ENCODE assay signal across 12 cellular contexts in genomic region chr9:135886147-135886981, GRCh38. TPM values are rescaled to one million over a fixed set of nuclear protein-coding genes. Genes with fewer than 3 reads are reported as not detected.
DNase-seq lines count a peak whose midpoint lies in the region; ATAC-seq and TF ChIP-seq lines count a peak whose summit lies in the region.
"Had no signal": no experiment of that assay in that cellular context is flagged by ENCODE, and none has a peak within 500 bp of the region (broad histone marks: within the 10 kb centered on the region; RNA-seq: fewer than 3 reads in every experiment).

No MANE protein-coding gene starts in this region.

- CTCF ChIA-PET in SK-N-SH (lab: Yijun Ruan, JAX): interaction anchor here (1.1 to 2.2 kb wide), 3 partner anchors 13 to 283 kb away, joined by 4 to 5 read pairs (median 5); no protein-coding TSS in a partner anchor

- ATAC-seq in SK-N-SH treated with all-trans-retinoic acid at 6 μM for 48 hours: no peak
- peak; percentile 40 for ATAC-seq in T-helper 17 cell
- no peak for ATAC-seq in effector memory CD8-positive, alpha-beta T cell (replicated peaks)
- no peak for ATAC-seq in HG03135 (IDR thresholded peaks at IDR 0.05; ENCODE audit: unreplicated experiment)
- ATAC-seq in GM21619 (IDR thresholded peaks at IDR 0.05; ENCODE audit: unreplicated experiment): no peak
- ATAC-seq: HCT116 had no signal

- H3K4me1 Mint-ChIP-seq in T-helper 17 cell (peaks cover 59% of the 10 kb centered on the region), osteocyte (ENCODE audit: unreplicated experiment) (peaks cover 55% of the 10 kb centered on the region)
- peaks cover 64 to 71% of the 10 kb centered on the region in 2 donors for H3K4me1 Mint-ChIP-seq in effector memory CD8-positive, alpha-beta T cell (ENCODE audit: low read depth in 2 of 2)

- WGBS in SK-N-SH (ENCODE audit: low lambda C conversion rate): 95% methylated on average over 21 of the region's 21 CpGs

- DNase-seq in SK-N-SH (no peak), T-helper 17 cell (no peak), osteocyte (ENCODE audit: extremely low spot score, unreplicated experiment) (no peak)
- DNase-seq in effector memory CD8-positive, alpha-beta T cell: no peak
- no peak for DNase-seq in activated CD4-positive, CD25-positive, alpha-beta regulatory T cell treated with anti-CD3 and anti-CD28 coated beads, Interleukin-2, amount 50 U/mL, for 72 hours
- DNase-seq: NCI-H748 treated with DMSO at 0.1 percent for 48 hours, SW 1271 had no signal

- no peak overlapping the region for H3K9ac ChIP-seq in SK-N-SH

- 0 out of 2 replicates have a peak overlapping the region, but pooled peaks have one; percentile 53 for H3K4me2 ChIP-seq in SK-N-SH

- H4K20me1 ChIP-seq in SK-N-SH (ENCODE audit: insufficient read depth): peaks cover 99% of the 10 kb centered on the region

- H3K9me3 Mint-ChIP-seq in effector memory CD8-positive, alpha-beta T cell: no peaks in the 10 kb centered on the region
- no peaks in the 10 kb centered on the region for H3K9me3 Mint-ChIP-seq in osteocyte (ENCODE audit: unreplicated experiment)

- no peak for TF ChIP-seq CTCF in SK-N-SH (IDR thresholded peaks at IDR 0.05)
- no peak for TF ChIP-seq CTCF in osteocyte (IDR thresholded peaks at IDR 0.05)

- H3K36me3 Mint-ChIP-seq in T-helper 17 cell (ENCODE audit: low read depth): no peaks in the 10 kb centered on the region
- H3K36me3 Mint-ChIP-seq in effector memory CD8-positive, alpha-beta T cell (ENCODE audit: insufficient read depth): peaks cover 11% of the 10 kb centered on the region
- peaks cover 3% of the 10 kb centered on the region for H3K36me3 Mint-ChIP-seq in osteocyte (ENCODE audit: unreplicated experiment)

- no peaks in the 10 kb centered on the region for H3K27me3 ChIP-seq in SK-N-SH (ENCODE audit: insufficient read depth)

- H3K27me3 Mint-ChIP-seq in T-helper 17 cell: no peaks in the 10 kb centered on the region
- H3K27me3 Mint-ChIP-seq in effector memory CD8-positive, alpha-beta T cell: no peaks in the 10 kb centered on the region
- H3K27me3 Mint-ChIP-seq in osteocyte (ENCODE audit: unreplicated experiment): no peaks in the 10 kb centered on the region

- H3K4me3 Mint-ChIP-seq in T-helper 17 cell (peak overlapping the region; percentile 96), osteocyte (ENCODE audit: unreplicated experiment) (no peak overlapping the region)
- H3K4me3 Mint-ChIP-seq in effector memory CD8-positive, alpha-beta T cell: peak overlapping the region; percentile 56 to 61

- no peak overlapping the region for H2AFZ ChIP-seq in SK-N-SH (ENCODE audit: low read depth)

- H3K9me2 ChIP-seq in SK-N-SH: no peaks in the 10 kb centered on the region

- TF ChIP-seq EP300 in SK-N-SH (IDR thresholded peaks at IDR 0.05; ENCODE audit: borderline replicate concordance in 1 of 2, low read depth in 1 of 2, low read length in 1 of 2): no peak

- no peak overlapping the region for H3K27ac ChIP-seq in SK-N-SH (ENCODE audit: low read depth in 2 of 2, low read length in 1 of 2)
- H3K27ac ChIP-seq: 22Rv1 had no signal

- peaks cover 26 to 90% of the 10 kb centered on the region in 2 experiments for H3K4me1 ChIP-seq in SK-N-SH (ENCODE audit: control insufficient read depth in 1 of 2, insufficient read depth in 2 of 2, low read depth in 1 of 2, low read length in 1 of 2)

- POLR2A ChIA-PET in SK-N-SH (lab: Yijun Ruan, JAX): no interaction called here

- H3F3A ChIP-seq in SK-N-SH (replicated peaks; ENCODE audit: insufficient read depth): no peaks in the 10 kb centered on the region

- peak overlapping the region; percentile 97 for H3K27ac Mint-ChIP-seq in T-helper 17 cell
- peak overlapping the region; percentile 66 to 76 for H3K27ac Mint-ChIP-seq in effector memory CD8-positive, alpha-beta T cell
- peak overlapping the region; percentile 49 for H3K27ac Mint-ChIP-seq in osteocyte (ENCODE audit: unreplicated experiment)

- H3K36me3 ChIP-seq in SK-N-SH (replicated peaks in 1 of 2; ENCODE audit: control insufficient read depth in 1 of 2, insufficient read depth in 2 of 2, low read length in 1 of 2): peaks cover 0 to 5% of the 10 kb centered on the region in 2 experiments

- no peak overlapping the region for H3K4me3 ChIP-seq in SK-N-SH (ENCODE audit: low read depth in 2 of 2, low read length in 1 of 2)

- H3K79me2 ChIP-seq in SK-N-SH (ENCODE audit: insufficient read depth): peaks cover 100% of the 10 kb centered on the region

- TF ChIP-seq RAD21 in SK-N-SH (IDR thresholded peaks at IDR 0.05; ENCODE audit: low read length): no peak

- H3K9me3 ChIP-seq in SK-N-SH (no peaks in the 10 kb centered on the region), T-helper 17 cell (ENCODE audit: control insufficient read depth, low read length, poor library complexity, severe bottlenecking) (no peaks in the 10 kb centered on the region)

TF ChIP-seq in SK-N-SH, 30 proteins besides CTCF, POLR2A, EP300 and RAD21 (continues in another document):
- TF ChIP-seq MXI1 (IDR thresholded peaks at IDR 0.05; ENCODE audit: low read depth, low read length) (no peak), SIN3A (IDR thresholded peaks at IDR 0.05; ENCODE audit: borderline replicate concordance, low read depth, low read length) (no peak), GATA2 (CRISPR knock-in tag; IDR thresholded peaks at IDR 0.05) (no peak), REST (IDR thresholded peaks at IDR 0.05; ENCODE audit: low read depth, low read length) (no peak), FOSL2 (IDR thresholded peaks at IDR 0.05; ENCODE audit: borderline replicate concordance, low read depth) (no peak)

TF ChIP-seq in SK-N-SH treated with all-trans-retinoic acid at 6 μM for 48 hours, 23 proteins besides CTCF, POLR2A, EP300 and RAD21:
- TF ChIP-seq ARNTL (CRISPR knock-in tag; IDR thresholded peaks at IDR 0.05; ENCODE audit: borderline replicate concordance, low read depth): no peak
- no peak for TF ChIP-seq ZNF8 (CRISPR knock-in tag; IDR thresholded peaks at IDR 0.05)

RNA-seq across cellular contexts. Expression of gene CAMSAP1, which starts 21.0 kb away (rescaled TPM):
- 6.2 and 8.9 TPM in 2 replicates for polyA plus RNA-seq in SK-N-SH (2012; rRNA removed)
- polyA plus RNA-seq in SK-N-SH (2012; cell fraction: cytosol; rRNA removed): 6.8 and 7.3 TPM in 2 replicates
- polyA plus RNA-seq in SK-N-SH (2012; cell fraction: nucleus; rRNA removed): 9.8 and 10.4 TPM in 2 replicates
- 10 to 100 TPM; 32.6 to 39.3 TPM for total RNA-seq in T-helper 17 cell
- 34.4 and 37.1 TPM in 2 replicates for total RNA-seq in osteocyte
